Comparison of ENCODE assay signal across 8 cellular contexts in the genomic region with DNA sequence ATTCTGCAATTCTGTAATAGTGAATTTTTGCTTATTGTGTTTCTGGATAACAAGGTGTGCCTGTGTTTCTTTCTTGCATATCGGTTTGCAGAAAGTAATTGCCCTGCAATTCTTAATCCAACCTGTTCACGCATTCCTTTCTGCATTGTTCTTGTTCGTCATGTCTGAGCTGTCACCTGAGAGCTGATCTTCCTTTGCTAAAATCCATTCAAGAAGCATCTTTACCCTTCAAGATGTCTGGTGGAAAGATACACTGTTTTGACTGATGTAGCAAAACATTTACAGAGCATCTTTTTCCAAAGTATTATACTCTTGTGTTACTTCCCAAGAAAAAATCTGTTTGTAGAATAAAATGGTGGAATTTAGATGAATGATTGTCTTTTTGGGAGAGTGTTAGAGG.
"Had no signal": no experiment of that assay in that cellular context is flagged by ENCODE, and none has a peak within 500 bp of the region (broad histone marks: within the 10 kb centered on the region; RNA-seq: fewer than 3 reads in every experiment).

No MANE protein-coding gene starts in this region.

- H3K4me3 ChIP-seq: GM12878 had no signal

- ATAC-seq: GM12878 had no signal

- DNase-seq: GDM1, GF-D8 had no signal

- FAIRE-seq: G401.6, GM12878, GM12891, GM12892, GM18507, GM19239 had no signal
